8 cellular contexts compared by ENCODE assay signal in the genomic region with DNA sequence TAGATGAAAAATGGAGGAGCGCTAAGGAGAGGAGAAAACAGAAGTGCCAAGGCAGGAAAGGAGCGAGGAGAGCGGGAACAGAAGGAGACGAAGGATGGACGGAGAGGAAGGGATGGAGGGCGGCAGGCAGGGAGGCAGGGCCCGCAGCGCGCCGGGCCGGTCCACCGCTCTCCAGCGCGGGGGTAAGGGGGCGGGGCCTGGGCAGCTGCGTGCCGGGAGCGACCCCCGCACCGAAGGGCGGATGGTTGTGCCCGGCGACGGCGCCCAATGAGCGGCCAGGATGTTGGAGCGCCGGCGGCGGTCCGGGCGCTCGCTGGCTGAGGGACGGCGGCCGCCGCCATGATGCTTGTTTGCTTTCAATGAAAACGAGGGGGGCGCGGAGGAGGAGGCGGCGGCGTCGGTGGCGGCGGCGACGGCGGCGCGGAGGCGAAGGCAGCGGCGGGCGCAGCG. TPM values are rescaled to one million over a fixed set of nuclear protein-coding genes. Genes with fewer than 3 reads are reported as not detected.
A peak's percentile ranks its signal among the peaks of the same experiment; 100 is the strongest.
DNase-seq lines count a peak whose midpoint lies in the region; TF ChIP-seq lines count a peak whose summit lies in the region.

A gene (plus strand): TSS at position 320 of the 450 bp plus-strand sequence. CDS start 34,898 bp downstream, outside the sequence.

- no peaks in the 10 kb centered on the region for H3K27me3 ChIP-seq in HAP-1 (ENCODE audit: low read depth)
- H3K27me3 ChIP-seq in MG63: no peaks in the 10 kb centered on the region

- H3K9me3 ChIP-seq in ES-I3 (ENCODE audit: control insufficient read depth, insufficient read depth, low read length) (no peaks in the 10 kb centered on the region), HAP-1 (no peaks in the 10 kb centered on the region), MG63 (no peaks in the 10 kb centered on the region)

- H3K4me3 Mint-ChIP-seq in nephron progenitor cell: peak within 1 kb of the TSS; percentile 89
- H3K4me3 Mint-ChIP-seq in stimulated activated naive CD8-positive, alpha-beta T cell treated with anti-CD3 and anti-CD28 coated beads, Interleukin-15, Interleukin-2, amounts not matched to agents 100 ng/mL and 50 ng/mL, for 24 hours: peak within 1 kb of the TSS; percentile 93

- peaks cover 53% of the 10 kb centered on the region for H3K4me1 Mint-ChIP-seq in nephron progenitor cell
- peaks cover 37% of the 10 kb centered on the region for H3K4me1 Mint-ChIP-seq in stimulated activated naive CD8-positive, alpha-beta T cell treated with anti-CD3 and anti-CD28 coated beads, Interleukin-15, Interleukin-2, amounts not matched to agents 100 ng/mL and 50 ng/mL, for 24 hours (ENCODE audit: low read depth)

- in situ Hi-C loops in HAP-1 (cut with MboI; ENCODE audit: low sequenced_read_pairs): no loop called here

- H3K9ac ChIP-seq in ES-I3 (ENCODE audit: low read depth, low read length): peak within 1 kb of the TSS; percentile 92

- H3K9me3 Mint-ChIP-seq in nephron progenitor cell: peaks cover 11% of the 10 kb centered on the region
- H3K9me3 Mint-ChIP-seq in stimulated activated naive CD8-positive, alpha-beta T cell treated with anti-CD3 and anti-CD28 coated beads, Interleukin-15, Interleukin-2, amounts not matched to agents 100 ng/mL and 50 ng/mL, for 24 hours: no peaks in the 10 kb centered on the region

- H3K4me1 ChIP-seq in ES-I3 (ENCODE audit: insufficient read depth, low read length) (peaks cover 6% of the 10 kb centered on the region; the same call in 1 of the 2 replicates), HAP-1 (peaks cover 7% of the 10 kb centered on the region)

- DNase-seq in HAP-1 (ENCODE audit: low spot score in 2 of 2) (peak; percentile 89 to 93), MG63 (peak; percentile 98), SHP77 treated with DMSO at 0.1 percent for 48 hours (lab: John Stamatoyannopoulos, UW) (peak; percentile 82), fibroblast of the conjunctiva (ENCODE audit: low read depth) (peak; percentile 85), nephron progenitor cell (peak; percentile 95)
- DNase-seq in activated effector memory CD4-positive, alpha-beta T cell treated with anti-CD3 and anti-CD28 coated beads, Interleukin-2, amount 50 U/mL, for 16 hours: peak; percentile 98

- H3K27ac Mint-ChIP-seq in nephron progenitor cell: peak within 1 kb of the TSS; percentile 95
- H3K27ac Mint-ChIP-seq in stimulated activated naive CD8-positive, alpha-beta T cell treated with anti-CD3 and anti-CD28 coated beads, Interleukin-15, Interleukin-2, amounts not matched to agents 100 ng/mL and 50 ng/mL, for 24 hours: peak within 1 kb of the TSS; percentile 96

- H3K36me3 Mint-ChIP-seq in nephron progenitor cell (ENCODE audit: low read depth): peaks cover 17% of the 10 kb centered on the region
- H3K36me3 Mint-ChIP-seq in stimulated activated naive CD8-positive, alpha-beta T cell treated with anti-CD3 and anti-CD28 coated beads, Interleukin-15, Interleukin-2, amounts not matched to agents 100 ng/mL and 50 ng/mL, for 24 hours (ENCODE audit: low read depth): peaks cover 12% of the 10 kb centered on the region

- no peaks in the 10 kb centered on the region for H3K27me3 Mint-ChIP-seq in nephron progenitor cell (ENCODE audit: low read depth, poor library complexity)
- no peaks in the 10 kb centered on the region for H3K27me3 Mint-ChIP-seq in stimulated activated naive CD8-positive, alpha-beta T cell treated with anti-CD3 and anti-CD28 coated beads, Interleukin-15, Interleukin-2, amounts not matched to agents 100 ng/mL and 50 ng/mL, for 24 hours

- H3K36me3 ChIP-seq in ES-I3 (ENCODE audit: insufficient read depth, low read length): 0 out of 2 replicates have a peak, but pooled peaks cover 3% of the 10 kb centered on the region
- peaks cover 21% of the 10 kb centered on the region for H3K36me3 ChIP-seq in HAP-1 (replicated peaks)
- H3K36me3 ChIP-seq in MG63: peaks cover 35% of the 10 kb centered on the region

- H3K4me3 ChIP-seq in HAP-1 (peak within 1 kb of the TSS; percentile 80), MG63 (peak within 1 kb of the TSS; percentile 94)

- no peak for TF ChIP-seq CTCF in nephron progenitor cell (IDR thresholded peaks at IDR 0.05)

RNA-seq across cellular contexts. Expression of the gene that starts here (rescaled TPM):
- 11.4 and 12.5 TPM in 2 replicates for total RNA-seq in MG63 (2014; rRNA removed; shearing (Covaris generic); ENCODE audit: low replicate concordance)

Comparison
In these comparisons a context has a peak if more than half of its experiments do, and no peak if none do; other contexts are left out.
1. Peak in every context shown above with its lines: DNase-seq and H3K4me3 ChIP-seq.